In genomic region chr3:10742031-10742671, GRCh38 we compare ENCODE assay signal across 30 cellular contexts.
"Had no signal": no experiment of that assay in that cellular context is flagged by ENCODE, and none has a peak within 500 bp of the region (broad histone marks: within the 10 kb centered on the region; RNA-seq: fewer than 3 reads in every experiment).

No MANE protein-coding gene starts in this region.

- H3K36me3 ChIP-seq: ascending aorta, breast epithelium, cardiac muscle cell, colonic mucosa, esophagus muscularis mucosa, gastrocnemius medialis, heart left ventricle had no signal

- H3K9me3 ChIP-seq: ascending aorta, breast epithelium, colonic mucosa, esophagus muscularis mucosa, gastrocnemius medialis, heart left ventricle had no signal

- H3K27me3 ChIP-seq: ascending aorta, colonic mucosa had no signal

- H3K27ac ChIP-seq: ascending aorta, breast epithelium, cardiac muscle cell, colonic mucosa, dorsolateral prefrontal cortex, esophagus muscularis mucosa, foreskin keratinocyte, gastrocnemius medialis, heart left ventricle had no signal

- DNase-seq: activated CD4-positive, alpha-beta memory T cell treated with anti-CD3 and anti-CD28 coated beads for 36 hours; activated CD4-positive, alpha-beta T cell treated with anti-CD3 and anti-CD28 coated beads for 36 hours; activated CD4-positive, alpha-beta T cell treated with anti-CD3 and anti-CD28 coated beads, Interleukin-2, amount 10 ng/mL, durations not matched to agents 24 days and 14 days; activated CD4-positive, CD25-positive, alpha-beta regulatory T cell; activated CD4-positive, CD25-positive, alpha-beta regulatory T cell treated with anti-CD3 and anti-CD28 coated beads, Interleukin-2, amount 50 U/mL, for 72 hours; activated CD8-positive, alpha-beta T cell treated with anti-CD3 and anti-CD28 coated beads, Interleukin-2, amount 10 ng/mL, durations not matched to agents 7 days and 5 days; activated gamma-delta T cell; activated naive CD4-positive, alpha-beta T cell; activated naive CD4-positive, alpha-beta T cell treated with anti-CD3 and anti-CD28 coated beads, Interleukin-2, amount 10 ng/mL, durations not matched to agents 7 days and 5 days; activated naive CD8-positive, alpha-beta T cell treated with anti-CD3 and anti-CD28 coated beads, Interleukin-2, amount 10 ng/mL, durations not matched to agents 7 days and 5 days; activated T-cell treated with anti-CD3 and anti-CD28 coated beads for 4 hours; activated T-cell treated with anti-CD3 and anti-CD28 coated beads, Interleukin-2, amount 50 U/mL, for 24 hours; activated T-cell treated with anti-CD3 and anti-CD28 coated beads, Interleukin-2, amount 50 U/mL, for 72 hours; central memory CD4-positive, alpha-beta T cell; cerebellar nuclear complex; colonic mucosa; dorsolateral prefrontal cortex; effector memory CD4-positive, alpha-beta T cell; erythroblast; foreskin keratinocyte; gastrocnemius medialis; glutamatergic neuron; heart left ventricle; T-helper 1 cell; T-helper 17 cell; T1000 had no signal

- H3K4me1 ChIP-seq: breast epithelium, colonic mucosa, foreskin keratinocyte, gastrocnemius medialis had no signal

- H3K4me3 ChIP-seq: ascending aorta, breast epithelium, cardiac muscle cell, colonic mucosa, dorsolateral prefrontal cortex, esophagus muscularis mucosa, gastrocnemius medialis, heart left ventricle had no signal
